ENCODE assay signal across 13 cellular contexts in the genomic region with DNA sequence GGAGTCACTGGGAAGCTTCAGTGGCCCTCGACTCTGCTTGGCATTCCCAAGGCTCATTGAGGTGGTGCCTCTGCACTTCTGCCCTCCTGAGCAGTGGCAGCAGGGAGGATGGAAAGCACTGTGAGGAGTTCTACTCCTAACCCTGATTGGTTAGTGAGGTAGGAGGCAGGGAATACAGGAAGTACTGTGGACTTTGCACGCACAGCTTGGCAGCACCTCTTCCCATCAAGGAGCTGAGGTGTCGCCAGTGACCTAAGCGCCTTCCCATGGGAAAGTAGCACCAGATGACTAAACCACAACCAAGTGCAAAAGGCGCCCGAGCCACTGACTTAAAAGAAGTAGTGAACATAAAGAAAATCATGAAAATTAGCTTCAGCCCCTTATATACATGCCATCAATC.
"Had no signal": no experiment of that assay in that cellular context is flagged by ENCODE, and none has a peak within 500 bp of the region (broad histone marks: within the 10 kb centered on the region; RNA-seq: fewer than 3 reads in every experiment).

No MANE protein-coding gene starts in this region.

- H3K4me3 ChIP-seq: ovary had no signal

- H3K9me3 ChIP-seq: ovary had no signal

- H3K4me1 Mint-ChIP-seq: immature natural killer cell had no signal

- H3K36me3 ChIP-seq: brain microvascular endothelial cell, ovary had no signal

- ATAC-seq: activated CD4-positive, CD25-positive, alpha-beta regulatory T cell treated with anti-CD3 and anti-CD28 coated beads, Interleukin-2, amount 50 U/mL, for 24 hours; left cardiac atrium had no signal

- DNase-seq: activated CD4-positive, alpha-beta T cell treated with anti-CD3 and anti-CD28 coated beads, Interleukin-2, amount 50 U/mL, for 4 hours; activated effector memory CD4-positive, alpha-beta T cell treated with anti-CD3 and anti-CD28 coated beads, Interleukin-2, amount 50 U/mL, for 16 hours; activated T-cell treated with anti-CD3 and anti-CD28 coated beads, Interleukin-2, amount 50 U/mL, for 1 hour; amygdala; brain microvascular endothelial cell; immature natural killer cell; left cardiac atrium; nephron progenitor cell; ovary; trophoblast cell had no signal

- H3K27ac Mint-ChIP-seq: activated naive CD8-positive, alpha-beta T cell; dendritic cell treated with granulocyte-macrophage colony-stimulating factor and Interleukin-4, amounts not matched to agents 40 ng/mL and 50 ng/mL, for 4 days; immature natural killer cell had no signal

- H3K27ac ChIP-seq: brain microvascular endothelial cell, ovary had no signal

- H3K9me3 Mint-ChIP-seq: dendritic cell treated with granulocyte-macrophage colony-stimulating factor and Interleukin-4, amounts not matched to agents 40 ng/mL and 50 ng/mL, for 4 days had no signal

- H3K4me3 Mint-ChIP-seq: activated naive CD8-positive, alpha-beta T cell; dendritic cell treated with granulocyte-macrophage colony-stimulating factor and Interleukin-4, amounts not matched to agents 40 ng/mL and 50 ng/mL, for 4 days; immature natural killer cell; nephron progenitor cell had no signal

- H3K27me3 ChIP-seq: ovary had no signal

- H3K36me3 Mint-ChIP-seq: activated naive CD8-positive, alpha-beta T cell; immature natural killer cell had no signal
